23 cellular contexts compared by ENCODE assay signal in genomic region chr5:67652212-67652611, GRCh38.
DNase-seq lines count a peak whose midpoint lies in the region; ATAC-seq and TF ChIP-seq lines count a peak whose summit lies in the region.
"Had no signal": no experiment of that assay in that cellular context is flagged by ENCODE, and none has a peak within 500 bp of the region (broad histone marks: within the 10 kb centered on the region; RNA-seq: fewer than 3 reads in every experiment).

No MANE protein-coding gene starts in this region.

- H3K27me3 Mint-ChIP-seq in stimulated activated naive B cell treated with anti-CD40 and anti-IgM and Interleukin-4, amounts not matched to agents 10 μg/mL and 1 μg/mL and 100 μg/mL, for 72 hours, result no peaks in the 10 kb centered on the region
- H3K27me3 Mint-ChIP-seq: dendritic cell treated with granulocyte-macrophage colony-stimulating factor and Interleukin-4, amounts not matched to agents 40 ng/mL and 50 ng/mL, for 4 days had no signal

- no peak overlapping the region for H3K4me3 Mint-ChIP-seq in stimulated activated naive B cell treated with anti-CD40 and anti-IgM and Interleukin-4, amounts not matched to agents 10 μg/mL and 1 μg/mL and 100 μg/mL, for 72 hours
- H3K4me3 Mint-ChIP-seq: activated CD4-positive, alpha-beta memory T cell treated with anti-CD3 and anti-CD28 coated beads for 36 hours; dendritic cell treated with granulocyte-macrophage colony-stimulating factor and Interleukin-4, amounts not matched to agents 40 ng/mL and 50 ng/mL, for 4 days; immature natural killer cell; T-helper 1 cell treated with Interleukin-12 subunit alpha and Interleukin-12 subunit beta and Interleukin-4 antibody, amounts not matched to agents 30 μg/mL and 1 μg/mL, for 36 hours had no signal

- no peak overlapping the region for H3K27ac Mint-ChIP-seq in stimulated activated naive B cell treated with anti-CD40 and anti-IgM and Interleukin-4, amounts not matched to agents 10 μg/mL and 1 μg/mL and 100 μg/mL, for 72 hours
- H3K27ac Mint-ChIP-seq: activated CD4-positive, alpha-beta memory T cell treated with anti-CD3 and anti-CD28 coated beads for 36 hours; dendritic cell treated with granulocyte-macrophage colony-stimulating factor and Interleukin-4, amounts not matched to agents 40 ng/mL and 50 ng/mL, for 4 days; immature natural killer cell; T-helper 1 cell treated with Interleukin-12 subunit alpha and Interleukin-12 subunit beta and Interleukin-4 antibody, amounts not matched to agents 30 μg/mL and 1 μg/mL, for 36 hours had no signal

- H3K27me3 ChIP-seq in thyroid gland, result no peaks in the 10 kb centered on the region
- H3K27me3 ChIP-seq: heart right ventricle, SJCRH30 had no signal

- TF ChIP-seq CTCF in thyroid gland (IDR thresholded peaks at IDR 0.05), result no peak

- H3K9me3 Mint-ChIP-seq in stimulated activated naive B cell treated with anti-CD40 and anti-IgM and Interleukin-4, amounts not matched to agents 10 μg/mL and 1 μg/mL and 100 μg/mL, for 72 hours, result no peaks in the 10 kb centered on the region
- H3K9me3 Mint-ChIP-seq: activated CD4-positive, alpha-beta memory T cell treated with anti-CD3 and anti-CD28 coated beads for 36 hours; dendritic cell treated with granulocyte-macrophage colony-stimulating factor and Interleukin-4, amounts not matched to agents 40 ng/mL and 50 ng/mL, for 4 days; immature natural killer cell; T-helper 1 cell treated with Interleukin-12 subunit alpha and Interleukin-12 subunit beta and Interleukin-4 antibody, amounts not matched to agents 30 μg/mL and 1 μg/mL, for 36 hours had no signal

- intact Hi-C loops in thyroid gland (cut with DNase I), result no loop called here

- ATAC-seq in GM18868 (IDR thresholded peaks at IDR 0.05; ENCODE audit: unreplicated experiment) (peak; percentile 98), GM21786 (IDR thresholded peaks at IDR 0.05; ENCODE audit: unreplicated experiment) (peak; percentile 85), HG03196 (IDR thresholded peaks at IDR 0.05; ENCODE audit: unreplicated experiment) (peak; percentile 86)
- peak; percentile 58 to 75 for ATAC-seq in stimulated activated naive B cell treated with anti-CD40 and anti-IgM and Interleukin-4, amounts not matched to agents 10 μg/mL and 1 μg/mL and 100 μg/mL, for 72 hours (replicated peaks)
- ATAC-seq: heart right ventricle, Panc1, psoas muscle had no signal

- peaks cover 31 to 32% of the 10 kb centered on the region in 2 donors for H3K4me1 ChIP-seq in thyroid gland
- H3K4me1 ChIP-seq: SJCRH30 had no signal

- no peaks in the 10 kb centered on the region for H3K4me1 Mint-ChIP-seq in stimulated activated naive B cell treated with anti-CD40 and anti-IgM and Interleukin-4, amounts not matched to agents 10 μg/mL and 1 μg/mL and 100 μg/mL, for 72 hours
- H3K4me1 Mint-ChIP-seq: immature natural killer cell had no signal

- DNase-seq in stimulated activated naive B cell treated with anti-CD40 and anti-IgM and Interleukin-4, amounts not matched to agents 10 μg/mL and 1 μg/mL and 100 μg/mL, for 72 hours, result no peak
- DNase-seq in inferior parietal cortex (ENCODE audit: extremely low spot score) (no peak), thyroid gland (no peak), globus pallidus (ENCODE audit: low spot score) (no peak), UCSD-AML1 (lab: John Stamatoyannopoulos, UW; ENCODE audit: unreplicated experiment) (no peak)
- DNase-seq: activated CD4-positive, alpha-beta memory T cell treated with anti-CD3 and anti-CD28 coated beads for 36 hours; activated gamma-delta T cell treated with Interleukin-2 at 50 U/mL for 16 hours; AML-193; DMS79 treated with DMSO at 0.1 percent for 48 hours; heart right ventricle; immature natural killer cell; NCI-H1105 treated with DMSO at 0.1 percent for 48 hours; psoas muscle; SJCRH30; small intestine; stimulated activated CD4-positive, alpha-beta T cell treated with anti-CD3 and anti-CD28 coated beads, Interleukin-2, amount 100 ng/mL, for 48 hours had no signal

- no peak overlapping the region for H3K27ac ChIP-seq in thyroid gland
- H3K27ac ChIP-seq: psoas muscle, SJCRH30, VCaP had no signal

- no peaks in the 10 kb centered on the region for H3K36me3 Mint-ChIP-seq in stimulated activated naive B cell treated with anti-CD40 and anti-IgM and Interleukin-4, amounts not matched to agents 10 μg/mL and 1 μg/mL and 100 μg/mL, for 72 hours
- H3K36me3 Mint-ChIP-seq: activated CD4-positive, alpha-beta memory T cell treated with anti-CD3 and anti-CD28 coated beads for 36 hours; immature natural killer cell had no signal

- H3K36me3 ChIP-seq in thyroid gland, result no peaks in the 10 kb centered on the region
- H3K36me3 ChIP-seq: heart right ventricle, SJCRH30 had no signal

- no peak overlapping the region for H3K4me3 ChIP-seq in thyroid gland (replicated peaks in 1 of 3)
- H3K4me3 ChIP-seq: heart right ventricle, psoas muscle, SJCRH30 had no signal

- TF ChIP-seq POLR2A in thyroid gland (IDR thresholded peaks at IDR 0.05), result no peak

- H3K9me3 ChIP-seq in thyroid gland, result no peaks in the 10 kb centered on the region
- H3K9me3 ChIP-seq: heart right ventricle, psoas muscle, SJCRH30 had no signal

- WGBS in thyroid gland, 2 donors, result 84 to 93% methylated on average over 1 of the region's 1 CpG
